ENCODE assay signal across 14 cellular contexts in the genomic region with DNA sequence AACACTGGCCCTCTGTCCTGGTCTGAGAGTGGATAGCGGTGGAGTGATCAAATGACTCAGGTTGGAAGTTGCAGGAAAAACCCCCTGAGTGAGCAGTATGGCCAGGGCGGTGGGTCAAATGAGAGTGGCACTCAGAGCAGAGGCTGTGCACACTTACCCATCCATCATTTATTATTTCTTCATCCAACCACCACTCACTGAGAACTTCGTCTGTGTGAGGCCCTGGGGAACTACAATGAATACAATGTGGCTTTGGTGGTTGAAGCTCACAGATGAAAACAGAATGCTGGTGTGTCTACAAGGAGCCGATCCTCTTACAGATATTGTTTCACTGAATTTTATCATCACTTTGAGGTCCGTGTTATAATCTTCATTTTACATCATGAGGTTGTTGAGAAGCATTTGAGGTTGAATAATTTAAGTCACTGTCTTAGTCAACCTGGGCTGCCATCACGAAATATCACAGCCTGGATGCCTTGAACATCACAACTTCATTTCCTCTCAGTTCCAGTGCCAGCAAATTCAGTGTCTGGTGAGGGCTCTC.
A peak's percentile ranks its signal among the peaks of the same experiment; 100 is the strongest.
DNase-seq lines count a peak whose midpoint lies in the region; ATAC-seq and TF ChIP-seq lines count a peak whose summit lies in the region.
"Had no signal": no experiment of that assay in that cellular context is flagged by ENCODE, and none has a peak within 500 bp of the region (broad histone marks: within the 10 kb centered on the region; RNA-seq: fewer than 3 reads in every experiment).

No MANE protein-coding gene starts in this region.

- no peaks in the 10 kb centered on the region for H3K27me3 Mint-ChIP-seq in activated T-cell treated with anti-CD3 and anti-CD28 coated beads, Interleukin-2, amount 50 U/mL, for 24 hours
- H3K27me3 Mint-ChIP-seq in stimulated activated naive B cell treated with anti-CD40 and anti-IgM and Interleukin-4, amounts not matched to agents 10 μg/mL and 1 μg/mL and 100 μg/mL, for 72 hours = peaks cover 11 to 31% of the 10 kb centered on the region in 2 donors

- ATAC-seq in stimulated activated naive B cell treated with anti-CD40 and anti-IgM and Interleukin-4, amounts not matched to agents 10 μg/mL and 1 μg/mL and 100 μg/mL, for 72 hours (replicated peaks) = peak; percentile 46 to 69
- no peak for ATAC-seq in GM21528 (IDR thresholded peaks at IDR 0.05; ENCODE audit: low FRiP score, unreplicated experiment)
- ATAC-seq: gastrocnemius medialis, psoas muscle had no signal

- no peak for DNase-seq in activated T-cell treated with anti-CD3 and anti-CD28 coated beads, Interleukin-2, amount 50 U/mL, for 24 hours
- no peak for DNase-seq in activated T-cell treated with anti-CD3 and anti-CD28 coated beads for 4 hours
- DNase-seq in NOMO-1 treated with DMSO at 0.1 percent for 48 hours (lab: John Stamatoyannopoulos, UW; ENCODE audit: unreplicated experiment) = peak; percentile 29
- peak; percentile 26 for DNase-seq in astrocyte of the spinal cord (ENCODE audit: low read depth, low spot score)
- DNase-seq in stimulated activated naive B cell treated with anti-CD40 and anti-IgM and Interleukin-4, amounts not matched to agents 10 μg/mL and 1 μg/mL and 100 μg/mL, for 72 hours = no peak
- no peak for DNase-seq in activated CD8-positive, alpha-beta memory T cell treated with anti-CD3 and anti-CD28 coated beads, Interleukin-2, amount 50 U/mL, for 4 hours
- DNase-seq in germinal center (ENCODE audit: low spot score) = no peak
- DNase-seq: gastrocnemius medialis, MG63, NCI-H345, psoas muscle, Right ventricle myocardium superior had no signal

- H3K27ac Mint-ChIP-seq in activated T-cell treated with anti-CD3 and anti-CD28 coated beads, Interleukin-2, amount 50 U/mL, for 24 hours = peak overlapping the region; percentile 85
- no peak overlapping the region for H3K27ac Mint-ChIP-seq in stimulated activated naive B cell treated with anti-CD40 and anti-IgM and Interleukin-4, amounts not matched to agents 10 μg/mL and 1 μg/mL and 100 μg/mL, for 72 hours

- no peak for TF ChIP-seq CTCF in astrocyte of the spinal cord (IDR thresholded peaks at IDR 0.05; ENCODE audit: low read depth, low read length)

- H3K36me3 Mint-ChIP-seq in activated T-cell treated with anti-CD3 and anti-CD28 coated beads, Interleukin-2, amount 50 U/mL, for 24 hours (ENCODE audit: low read depth) = no peaks in the 10 kb centered on the region
- peaks cover 8 to 10% of the 10 kb centered on the region in 2 donors for H3K36me3 Mint-ChIP-seq in stimulated activated naive B cell treated with anti-CD40 and anti-IgM and Interleukin-4, amounts not matched to agents 10 μg/mL and 1 μg/mL and 100 μg/mL, for 72 hours

- peak overlapping the region; percentile 8 for H3K4me3 Mint-ChIP-seq in activated T-cell treated with anti-CD3 and anti-CD28 coated beads, Interleukin-2, amount 50 U/mL, for 24 hours
- H3K4me3 Mint-ChIP-seq in stimulated activated naive B cell treated with anti-CD40 and anti-IgM and Interleukin-4, amounts not matched to agents 10 μg/mL and 1 μg/mL and 100 μg/mL, for 72 hours = no peak overlapping the region

- no peak overlapping the region for H3K4me3 ChIP-seq in astrocyte of the spinal cord (ENCODE audit: low read depth, low read length)
- H3K4me3 ChIP-seq: gastrocnemius medialis, MG63, psoas muscle, vagina had no signal

- H3K9me3 Mint-ChIP-seq in activated T-cell treated with anti-CD3 and anti-CD28 coated beads, Interleukin-2, amount 50 U/mL, for 24 hours = peaks cover 9% of the 10 kb centered on the region
- H3K9me3 Mint-ChIP-seq in stimulated activated naive B cell treated with anti-CD40 and anti-IgM and Interleukin-4, amounts not matched to agents 10 μg/mL and 1 μg/mL and 100 μg/mL, for 72 hours = peaks cover 11 to 13% of the 10 kb centered on the region in 2 donors

- in situ Hi-C loops in astrocyte of the spinal cord (cut with HindIII; ENCODE audit: low sequenced_read_pairs) = no loop called here

- H3K4me1 Mint-ChIP-seq in activated T-cell treated with anti-CD3 and anti-CD28 coated beads, Interleukin-2, amount 50 U/mL, for 24 hours (ENCODE audit: low read depth) = peaks cover 39% of the 10 kb centered on the region
- H3K4me1 Mint-ChIP-seq in stimulated activated naive B cell treated with anti-CD40 and anti-IgM and Interleukin-4, amounts not matched to agents 10 μg/mL and 1 μg/mL and 100 μg/mL, for 72 hours = peaks cover 5 to 9% of the 10 kb centered on the region in 2 donors

Comparison
In these comparisons a context has a peak if more than half of its experiments do, and no peak if none do; other contexts are left out.
1. DNase-seq: peak in NOMO-1 treated with DMSO at 0.1 percent for 48 hours (single experiment) and astrocyte of the spinal cord (single experiment); none in activated T-cell treated with anti-CD3 and anti-CD28 coated beads, Interleukin-2, amount 50 U/mL, for 24 hours (single experiment), activated T-cell treated with anti-CD3 and anti-CD28 coated beads for 4 hours (single experiment), stimulated activated naive B cell treated with anti-CD40 and anti-IgM and Interleukin-4, amounts not matched to agents 10 μg/mL and 1 μg/mL and 100 μg/mL, for 72 hours (single experiment), activated CD8-positive, alpha-beta memory T cell treated with anti-CD3 and anti-CD28 coated beads, Interleukin-2, amount 50 U/mL, for 4 hours (single experiment) and germinal center (single experiment).